14 cellular contexts compared by ENCODE assay signal in the genomic region with DNA sequence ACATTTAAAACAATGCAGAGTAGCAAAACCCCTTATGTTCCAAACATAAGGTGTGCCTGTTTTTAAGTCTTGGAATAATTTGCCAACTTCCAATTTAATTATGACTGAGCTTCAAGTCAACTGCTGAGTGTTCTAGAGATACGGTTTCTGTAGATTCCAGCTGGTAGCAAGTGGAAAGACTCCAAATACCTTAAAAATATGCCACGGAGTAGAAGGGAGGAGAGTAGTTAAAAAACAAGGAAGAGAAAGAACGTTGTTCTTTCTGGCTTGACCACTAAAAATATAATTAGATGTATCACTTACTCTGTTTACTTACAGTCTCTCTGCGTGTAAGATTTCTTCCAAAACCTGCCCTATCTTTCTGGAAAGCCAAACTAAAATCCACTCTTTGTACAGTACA. TPM values are rescaled to one million over a fixed set of nuclear protein-coding genes. Genes with fewer than 3 reads are reported as not detected.
DNase-seq lines count a peak whose midpoint lies in the region; ATAC-seq and TF ChIP-seq lines count a peak whose summit lies in the region.
"Had no signal": no experiment of that assay in that cellular context is flagged by ENCODE, and none has a peak within 500 bp of the region (broad histone marks: within the 10 kb centered on the region; RNA-seq: fewer than 3 reads in every experiment).

No MANE protein-coding gene starts in this region.

- H3K4me1 ChIP-seq in SJCRH30, result peaks cover 50% of the 10 kb centered on the region
- peaks cover 40% of the 10 kb centered on the region for H3K4me1 ChIP-seq in PC-3 (ENCODE audit: insufficient read depth, low read length)

- H3K9me3 ChIP-seq in SJCRH30 (replicated peaks) (no peaks in the 10 kb centered on the region), PC-3 (ENCODE audit: low read length) (no peaks in the 10 kb centered on the region)

- H3F3A ChIP-seq in PC-3 (ENCODE audit: low read length, unreplicated experiment), result peaks cover 4% of the 10 kb centered on the region

- no peak overlapping the region for H2AFZ ChIP-seq in PC-3 (ENCODE audit: low read length)

- no peaks in the 10 kb centered on the region for H3K36me3 ChIP-seq in SJCRH30
- no peaks in the 10 kb centered on the region for H3K36me3 ChIP-seq in PC-3 (ENCODE audit: low read depth, low read length)

- H3K4me2 ChIP-seq in PC-3 (ENCODE audit: low read length), result no peak overlapping the region

- peak overlapping the region; percentile 42 for H3K27ac ChIP-seq in SJCRH30
- peak overlapping the region in 48 of 59 donors; percentile 3 to 85 (median 58) for H3K27ac ChIP-seq in dorsolateral prefrontal cortex
- H3K27ac ChIP-seq in PC-3 (ENCODE audit: low read length), result no peak overlapping the region

- no peak overlapping the region for H3K4me3 Mint-ChIP-seq in nephron
- H3K4me3 Mint-ChIP-seq: activated naive CD8-positive, alpha-beta T cell had no signal

- no peaks in the 10 kb centered on the region for H3K27me3 Mint-ChIP-seq in nephron (ENCODE audit: low read depth)
- H3K27me3 Mint-ChIP-seq: activated naive CD8-positive, alpha-beta T cell had no signal

- no peaks in the 10 kb centered on the region for H4K20me1 ChIP-seq in PC-3 (ENCODE audit: low read length)

- ATAC-seq in PC-3, result no peak
- ATAC-seq: activated CD4-positive, CD25-positive, alpha-beta regulatory T cell treated with anti-CD3 and anti-CD28 coated beads, Interleukin-2, amount 50 U/mL, for 24 hours had no signal

- CTCF ChIA-PET in PC-3 (lab: Charles Lee), result no interaction called here

- H3K36me3 Mint-ChIP-seq in nephron (ENCODE audit: low read depth), result no peaks in the 10 kb centered on the region
- H3K36me3 Mint-ChIP-seq: activated naive CD8-positive, alpha-beta T cell had no signal

- peak overlapping the region; percentile 77 to 93 (median 88) for H3K27ac Mint-ChIP-seq in nephron
- H3K27ac Mint-ChIP-seq: activated naive CD8-positive, alpha-beta T cell had no signal

- no peak for TF ChIP-seq CTCF in AG10803 (conservative IDR thresholded peaks at IDR 0.05; ENCODE audit: low read length)
- no peak for TF ChIP-seq CTCF in dorsolateral prefrontal cortex (IDR thresholded peaks at IDR 0.05 in 54 of 56, conservative IDR thresholded peaks at IDR 0.05 in 2 of 56; ENCODE audit: low read depth in 1 of 56, partially characterized antibody in 56 of 56)
- no peak for TF ChIP-seq CTCF in nephron (IDR thresholded peaks at IDR 0.05; ENCODE audit: unreplicated experiment in 3 of 3)
- TF ChIP-seq CTCF in PC-3 (conservative IDR thresholded peaks at IDR 0.05; ENCODE audit: low read depth, low read length), result no peak

- H3K9me3 Mint-ChIP-seq in nephron, result no peaks in the 10 kb centered on the region

- intact Hi-C loops in dorsolateral prefrontal cortex (cut with DNase I) (loop anchor here (10.0 kb wide), 2 partner anchors 58 to 208 kb away; no protein-coding TSS in a partner anchor), PC-3 (cut with micrococcal nuclease) (loop anchor here (5.0 kb wide), 1 partner anchor 50 kb away; no protein-coding TSS in a partner anchor)

- H3K27me3 ChIP-seq in SJCRH30, result no peaks in the 10 kb centered on the region
- H3K27me3 ChIP-seq in dorsolateral prefrontal cortex, result peaks cover 0 to 29% (median 0%) of the 10 kb centered on the region in 45 donors
- no peaks in the 10 kb centered on the region for H3K27me3 ChIP-seq in PC-3 (ENCODE audit: low read length)

- POLR2A ChIA-PET in PC-3 (lab: Charles Lee; ENCODE audit: unreplicated experiment), result no interaction called here

- BruUV-seq in PC-3 (replicated peaks; lab: Mats Ljungman, UMichigan), result no TSS peak

- DNase-seq in AG10803 (ENCODE audit: low read depth), result peak; percentile 11
- peak in 1 of 2 experiments; percentile 37 for DNase-seq in SJCRH30
- DNase-seq in dorsolateral prefrontal cortex, result no peak
- DNase-seq in ecto neural progenitor cell (ENCODE audit: low spot score), result no peak
- DNase-seq in NCI-H2227 (lab: John Stamatoyannopoulos, UW; ENCODE audit: unreplicated experiment), result no peak
- no peak for DNase-seq in A172 (ENCODE audit: low spot score)
- no peak for DNase-seq in PC-3
- DNase-seq: activated CD8-positive, alpha-beta memory T cell treated with anti-CD3 and anti-CD28 coated beads, Interleukin-2, amount 50 U/mL, for 48 hours; small intestine; stimulated activated naive CD4-positive, alpha-beta T cell treated with Interleukin-2 at 50 U/mL for 16 hours; SW 1271 had no signal

- H3K4me3 ChIP-seq in AG10803 (ENCODE audit: low read length), result no peak overlapping the region
- H3K4me3 ChIP-seq in SJCRH30, result peak overlapping the region; percentile 39
- peak overlapping the region in 14 of 59 donors; percentile 8 to 49 (median 22) for H3K4me3 ChIP-seq in dorsolateral prefrontal cortex
- H3K4me3 ChIP-seq in PC-3 (ENCODE audit: low read length), result no peak overlapping the region

- H3K4me1 Mint-ChIP-seq in nephron, result peaks cover 56% of the 10 kb centered on the region

- H3K9ac ChIP-seq in PC-3 (ENCODE audit: low read length), result no peak overlapping the region

- H3K79me2 ChIP-seq in PC-3 (ENCODE audit: low read length), result no peaks in the 10 kb centered on the region

- H3K9me2 ChIP-seq in PC-3 (replicated peaks; ENCODE audit: low read length), result no peaks in the 10 kb centered on the region

RNA-seq across cellular contexts. Expression of a gene that starts 24.5 kb away (rescaled TPM):
- 23.5 and 23.9 TPM in 2 replicates for total RNA-seq in SJCRH30 (2014; rRNA removed; shearing (Covaris generic))
- total RNA-seq in dorsolateral prefrontal cortex (100 to 1,000 TPM in 116 of 120 experiments, 10 to 100 TPM in 4; 73.6 to 222 (median 138) TPM), PC-3 (2014; rRNA removed) (12.3 and 13.8 TPM in 2 replicates)
- 1.8 and 2.3 TPM in 2 replicates for total RNA-seq in A172 (2014; rRNA removed; shearing (Covaris generic))
